ENCODE assay signal across 8 cellular contexts in the genomic region with DNA sequence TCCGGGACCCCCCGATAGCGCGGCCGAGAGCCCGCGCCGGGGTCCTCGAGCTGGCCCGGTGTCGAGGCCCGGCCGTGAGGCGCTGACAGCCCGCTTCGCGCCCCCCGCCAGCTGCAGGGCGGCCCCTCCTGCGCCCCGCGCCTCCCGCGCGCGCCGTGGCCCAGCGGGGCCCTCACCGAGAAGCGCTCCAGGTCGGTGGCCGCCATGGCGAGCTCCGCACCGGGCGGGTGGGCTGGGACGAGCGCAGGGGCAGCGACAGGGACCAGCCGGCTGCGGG. TPM values are rescaled to one million over a fixed set of nuclear protein-coding genes. Genes with fewer than 3 reads are reported as not detected.
DNase-seq lines count a peak whose midpoint lies in the region; ATAC-seq, FAIRE-seq and TF ChIP-seq lines count a peak whose summit lies in the region.

No MANE protein-coding gene starts in this region.

- TF ChIP-seq POLR2A in HCT116 (IDR thresholded peaks at IDR 0.05; ENCODE audit: borderline replicate concordance, extremely low read depth, insufficient read depth, insufficient read length) = no peak

- no peaks in the 10 kb centered on the region for H3K27me3 ChIP-seq in HCT116 (ENCODE audit: insufficient read depth, low read length)
- H3K27me3 ChIP-seq in ascending aorta = no peaks in the 10 kb centered on the region
- H3K27me3 ChIP-seq in keratinocyte (ENCODE audit: control insufficient read depth, extremely low read depth, insufficient read depth, low read length) = no peaks in the 10 kb centered on the region
- H3K27me3 ChIP-seq in thoracic aorta (replicated peaks; ENCODE audit: insufficient read depth) = no peaks in the 10 kb centered on the region

- H3K36me3 ChIP-seq in HCT116 (ENCODE audit: control insufficient read depth in 1 of 2, insufficient read depth in 2 of 2, low read length in 2 of 2) (no peaks in the 10 kb centered on the region), ascending aorta (no peaks in the 10 kb centered on the region), keratinocyte (ENCODE audit: control insufficient read depth in 2 of 2, extremely low read depth in 1 of 2, insufficient read depth in 2 of 2, low read length in 2 of 2) (peaks cover 0 to 6% of the 10 kb centered on the region in 2 experiments), thoracic aorta (no peaks in the 10 kb centered on the region)

- peak overlapping the region; percentile 55 for H3K27ac ChIP-seq in HCT116 (ENCODE audit: low read depth, low read length)
- peak overlapping the region; percentile 87 to 96 for H3K27ac ChIP-seq in ascending aorta
- H3K27ac ChIP-seq in keratinocyte (ENCODE audit: control insufficient read depth, insufficient read depth, low read length) = no peak overlapping the region
- H3K27ac ChIP-seq in thoracic aorta = peak overlapping the region; percentile 85 to 91

- ATAC-seq in HCT116 (peak; percentile 39; the same call in 1 of the 2 replicates), thoracic aorta (ENCODE audit: insufficient number of reproducible peaks, low FRiP score, low read depth) (no peak)

- H4K20me1 ChIP-seq in HCT116 (ENCODE audit: insufficient read depth) (no peaks in the 10 kb centered on the region), keratinocyte (ENCODE audit: control insufficient read depth, extremely low read depth, insufficient read depth, low read length) (no peaks in the 10 kb centered on the region)

- FAIRE-seq in keratinocyte (lab: Jason Lieb, UNC) = no peak

- dilution Hi-C loops in keratinocyte (cut with MboI; ENCODE audit: extremely low pct_ligation_motif_present, low sequenced_read_pairs) = no loop called here

- H3K4me2 ChIP-seq in HCT116 (ENCODE audit: low read length) = peak overlapping the region; percentile 89
- peak overlapping the region; percentile 78 for H3K4me2 ChIP-seq in keratinocyte (ENCODE audit: control insufficient read depth, extremely low read depth, insufficient read depth, low read depth, low read length)

- TF ChIP-seq CTCF in HCT116 (IDR thresholded peaks at IDR 0.05 in 2 of 3, conservative IDR thresholded peaks at IDR 0.05 in 1 of 3; ENCODE audit: borderline replicate concordance in 1 of 3, insufficient read depth in 1 of 3, low read depth in 2 of 3, low read length in 2 of 3) (no peak), ascending aorta (IDR thresholded peaks at IDR 0.05) (no peak), keratinocyte (optimal IDR thresholded peaks at IDR 0.05 in 1 of 3, IDR thresholded peaks at IDR 0.05 in 1 of 3, conservative IDR thresholded peaks at IDR 0.05 in 1 of 3; ENCODE audit: extremely low read depth in 1 of 3, insufficient read depth in 2 of 3, low read length in 3 of 3) (no peak), thoracic aorta (IDR thresholded peaks at IDR 0.05) (no peak)

- intact Hi-C loops in HCT116 (cut with micrococcal nuclease) (no loop called here), ascending aorta (cut with DNase I) (loop anchor here (2.0 to 5.0 kb wide), 4 partner anchors 35 to 186 kb away; a partner anchor contains a TSS)

- DNase-seq in HCT116 (ENCODE audit: low read depth, low spot score) (no peak), ascending aorta (ENCODE audit: low spot score in 2 of 2) (no peak), keratinocyte (ENCODE audit: low read depth, low spot score) (no peak), thoracic aorta (ENCODE audit: low spot score) (no peak), NCI-H69 (lab: John Stamatoyannopoulos, UW) (no peak), hepatic stellate cell (ENCODE audit: low spot score) (no peak), HT-29 (ENCODE audit: low spot score) (no peak)
- DNase-seq in effector CD8-positive, alpha-beta T cell (lab: John Stamatoyannopoulos, UW) = no peak

- CTCF ChIA-PET in HCT116 (lab: Charles Lee) = no interaction called here

- H3K9ac ChIP-seq in HCT116 (ENCODE audit: low read length) (peak overlapping the region; percentile 68), keratinocyte (ENCODE audit: control insufficient read depth, extremely low read depth, insufficient read depth, low read length) (peak overlapping the region; percentile 69)

- peaks cover 15% of the 10 kb centered on the region for H3K79me2 ChIP-seq in HCT116 (ENCODE audit: insufficient read depth, low read length)
- peaks cover 41% of the 10 kb centered on the region for H3K79me2 ChIP-seq in keratinocyte (ENCODE audit: control insufficient read depth, insufficient read depth, low read length)

- peak overlapping the region; percentile 65 to 71 for H3K4me3 ChIP-seq in HCT116 (replicated peaks in 1 of 2; ENCODE audit: low read depth in 1 of 2, low read length in 2 of 2)
- peak overlapping the region; percentile 66 to 86 for H3K4me3 ChIP-seq in ascending aorta
- H3K4me3 ChIP-seq in keratinocyte (ENCODE audit: control insufficient read depth in 2 of 3, extremely low read depth in 1 of 3, insufficient read depth in 2 of 3, low read depth in 1 of 3, low read length in 3 of 3) = peak overlapping the region; percentile 69 to 80 (median 69)
- peak overlapping the region; percentile 82 for H3K4me3 ChIP-seq in thoracic aorta

- H3K4me1 ChIP-seq in HCT116 (ENCODE audit: control insufficient read depth in 1 of 2, insufficient read depth in 2 of 2, low read length in 2 of 2) (peaks cover 8 to 21% of the 10 kb centered on the region in 2 experiments), ascending aorta (peaks cover 11 to 30% of the 10 kb centered on the region in 2 donors), keratinocyte (ENCODE audit: control insufficient read depth, extremely low read depth, insufficient read depth, low read length) (peaks cover 25% of the 10 kb centered on the region), thoracic aorta (ENCODE audit: control insufficient read depth in 1 of 2, low read depth in 2 of 2) (peaks cover 38 to 65% of the 10 kb centered on the region in 2 donors)

- TF ChIP-seq RAD21 in HCT116 (IDR thresholded peaks at IDR 0.05; ENCODE audit: low read depth) = no peak

- POLR2A ChIA-PET in HCT116 (lab: Charles Lee) = interaction anchor here (0.9 kb wide), 1 partner anchor 10 kb away, joined by 3 read pairs; no protein-coding TSS in a partner anchor

- H2AFZ ChIP-seq in HCT116 (ENCODE audit: low read depth, low read length, poor library complexity, severe bottlenecking) (no peak overlapping the region), keratinocyte (ENCODE audit: control insufficient read depth, low read length) (no peak overlapping the region)

- BruUV-seq in HCT116 (replicated peaks; lab: Mats Ljungman, UMichigan) = no TSS peak

- H3K9me3 ChIP-seq in HCT116 (ENCODE audit: control insufficient read depth in 1 of 2, insufficient read depth in 1 of 2, low read depth in 1 of 2, low read length in 2 of 2) (no peaks in the 10 kb centered on the region), ascending aorta (no peaks in the 10 kb centered on the region), keratinocyte (ENCODE audit: control insufficient read depth, low read depth, low read length) (no peaks in the 10 kb centered on the region), thoracic aorta (no peaks in the 10 kb centered on the region)

- RAD21 ChIA-PET in HCT116 (lab: Charles Lee; ENCODE audit: low non-redundant PET in 1 of 2, low total read pairs in 2 of 2, uncharacterized antibody in 2 of 2, unreplicated experiment in 2 of 2) = no interaction called here

- peaks cover 2% of the 10 kb centered on the region for H3K9me1 ChIP-seq in keratinocyte (ENCODE audit: control insufficient read depth, extremely low read depth, insufficient read depth, low read length)

- no peaks in the 10 kb centered on the region for H3K9me2 ChIP-seq in HCT116 (ENCODE audit: insufficient read depth)

RNA-seq across cellular contexts. Expression of a gene that starts 0.2 kb away (rescaled TPM):
- total RNA-seq in HCT116 (2021; ENCODE audit: unreplicated experiment) (34.6 TPM), ascending aorta (113 TPM), thoracic aorta (100 to 1,000 TPM in 1 of 2 donors, 10 to 100 TPM in 1; 85.7 to 111 TPM)
- 33.0 and 35.8 TPM in 2 replicates for polyA plus RNA-seq in HCT116 (2012)
- 41.6 to 50.2 TPM (median 46.4 TPM) in 3 replicates for polyA plus RNA-seq in keratinocyte
- 15.2 TPM for polyA plus RNA-seq in keratinocyte (2011; ENCODE audit: low read depth)
- polyA plus RNA-seq in keratinocyte (2011; cell fraction: cytosol; rRNA removed) = 35.6 and 38.1 TPM in 2 replicates
- 83.4 and 85.2 TPM in 2 replicates for polyA plus RNA-seq in keratinocyte (2011; cell fraction: nucleus; rRNA removed)
- 28.1 and 33.1 TPM in 2 replicates for polyA plus RNA-seq in keratinocyte (2012; ENCODE audit: low replicate concordance)
- 36.6 to 41.5 TPM (median 40.6 TPM) in 3 replicates for polyA minus RNA-seq in keratinocyte
- 21.7 TPM for polyA minus RNA-seq in keratinocyte (2011; cell fraction: cytosol; rRNA and poly(A)+ RNA removed)
- 19.9 and 29.2 TPM in 2 replicates for polyA minus RNA-seq in keratinocyte (2011; cell fraction: nucleus; rRNA and poly(A)+ RNA removed)
- 37.7 and 49.8 TPM in 2 replicates for total RNA-seq in HT-29 (2014; rRNA removed; shearing (Covaris generic))

RNA-seq across cellular contexts. Expression of a gene that starts 29.6 kb away (rescaled TPM):
- total RNA-seq in HCT116 (2021; ENCODE audit: unreplicated experiment) (1.4 TPM), ascending aorta (not detected), thoracic aorta (not detected)
- 1.5 and 2.1 TPM in 2 replicates for polyA plus RNA-seq in HCT116 (2012)
- 0.05 to 0.14 TPM in 2 of 3 replicates, not detected in the other for polyA plus RNA-seq in keratinocyte
- polyA plus RNA-seq in keratinocyte (2011; ENCODE audit: low read depth) = not detected
- polyA plus RNA-seq in keratinocyte (2011; cell fraction: cytosol; rRNA removed) = 0.02 and 0.04 TPM in 2 replicates
- polyA plus RNA-seq in keratinocyte (2011; cell fraction: nucleus; rRNA removed) = 0.05 and 0.37 TPM in 2 replicates
- polyA plus RNA-seq in keratinocyte (2012; ENCODE audit: low replicate concordance) = 0.15 and 1.5 TPM in 2 replicates
- polyA minus RNA-seq in keratinocyte = 0.10 to 0.13 TPM in 2 of 3 replicates, not detected in the other
- polyA minus RNA-seq in keratinocyte (2011; cell fraction: cytosol; rRNA and poly(A)+ RNA removed) = not detected
- not detected in 2 replicates for polyA minus RNA-seq in keratinocyte (2011; cell fraction: nucleus; rRNA and poly(A)+ RNA removed)
- 7.3 and 8.8 TPM in 2 replicates for total RNA-seq in HT-29 (2014; rRNA removed; shearing (Covaris generic))

RNA-seq across cellular contexts. Expression of a gene that starts 36.2 kb away (rescaled TPM):
- total RNA-seq in HCT116 (2021; ENCODE audit: unreplicated experiment) = 0.39 TPM
- 0.07 and 0.18 TPM in 2 replicates for polyA plus RNA-seq in HCT116 (2012)
- total RNA-seq in ascending aorta = not detected
- not detected in 3 replicates for polyA plus RNA-seq in keratinocyte
- 0.11 TPM for polyA plus RNA-seq in keratinocyte (2011; ENCODE audit: low read depth)
- polyA plus RNA-seq in keratinocyte (2011; cell fraction: cytosol; rRNA removed) = not detected in 2 replicates
- not detected in 2 replicates for polyA plus RNA-seq in keratinocyte (2011; cell fraction: nucleus; rRNA removed)
- not detected in 2 replicates for polyA plus RNA-seq in keratinocyte (2012; ENCODE audit: low replicate concordance)
- not detected in 3 replicates for polyA minus RNA-seq in keratinocyte
- not detected for polyA minus RNA-seq in keratinocyte (2011; cell fraction: cytosol; rRNA and poly(A)+ RNA removed)
- not detected in 2 replicates for polyA minus RNA-seq in keratinocyte (2011; cell fraction: nucleus; rRNA and poly(A)+ RNA removed)
- total RNA-seq in thoracic aorta = under 1 TPM; 0.63 to 0.68 TPM
- 2.9 and 4.6 TPM in 2 replicates for total RNA-seq in HT-29 (2014; rRNA removed; shearing (Covaris generic))

RNA-seq across cellular contexts. Expression of a gene that starts 39.5 kb away (rescaled TPM):
- total RNA-seq in HCT116 (2021; ENCODE audit: unreplicated experiment) = 12.7 TPM
- polyA plus RNA-seq in HCT116 (2012) = 2.3 and 3.1 TPM in 2 replicates
- 4.4 TPM for total RNA-seq in ascending aorta
- 7.0 to 15.4 TPM (median 8.6 TPM) in 3 replicates for polyA plus RNA-seq in keratinocyte
- polyA plus RNA-seq in keratinocyte (2011; ENCODE audit: low read depth) = 37.2 TPM
- 4.6 and 8.6 TPM in 2 replicates for polyA plus RNA-seq in keratinocyte (2011; cell fraction: cytosol; rRNA removed)
- polyA plus RNA-seq in keratinocyte (2011; cell fraction: nucleus; rRNA removed) = 12.4 and 17.4 TPM in 2 replicates
- polyA plus RNA-seq in keratinocyte (2012; ENCODE audit: low replicate concordance) = 7.6 and 10.3 TPM in 2 replicates
- 3.2 to 22.9 TPM (median 6.9 TPM) in 3 replicates for polyA minus RNA-seq in keratinocyte
- polyA minus RNA-seq in keratinocyte (2011; cell fraction: cytosol; rRNA and poly(A)+ RNA removed) = 7.7 TPM
- 10.1 and 16.6 TPM in 2 replicates for polyA minus RNA-seq in keratinocyte (2011; cell fraction: nucleus; rRNA and poly(A)+ RNA removed)
- 1 to 10 TPM; 3.7 to 5.9 TPM for total RNA-seq in thoracic aorta
- total RNA-seq in HT-29 (2014; rRNA removed; shearing (Covaris generic)) = 3.1 and 4.0 TPM in 2 replicates

RNA-seq across cellular contexts. Expression of a gene that starts 53.6 kb away (rescaled TPM):
- total RNA-seq in HCT116 (2021; ENCODE audit: unreplicated experiment) (9.5 TPM), ascending aorta (49.4 TPM), thoracic aorta (10 to 100 TPM; 13.1 to 15.4 TPM)
- 5.0 and 5.6 TPM in 2 replicates for polyA plus RNA-seq in HCT116 (2012)
- polyA plus RNA-seq in keratinocyte = 0.25 to 0.73 TPM (median 0.58 TPM) in 3 replicates
- polyA plus RNA-seq in keratinocyte (2011; ENCODE audit: low read depth) = not detected
- polyA plus RNA-seq in keratinocyte (2011; cell fraction: cytosol; rRNA removed) = 0.15 and 0.68 TPM in 2 replicates
- 1.4 and 4.0 TPM in 2 replicates for polyA plus RNA-seq in keratinocyte (2011; cell fraction: nucleus; rRNA removed)
- 0.13 and 1.5 TPM in 2 replicates for polyA plus RNA-seq in keratinocyte (2012; ENCODE audit: low replicate concordance)
- 0.06 to 1.0 TPM (median 0.46 TPM) in 3 replicates for polyA minus RNA-seq in keratinocyte
- polyA minus RNA-seq in keratinocyte (2011; cell fraction: cytosol; rRNA and poly(A)+ RNA removed) = not detected
- polyA minus RNA-seq in keratinocyte (2011; cell fraction: nucleus; rRNA and poly(A)+ RNA removed) = 0.31 and 1.2 TPM in 2 replicates
- 48.0 and 61.2 TPM in 2 replicates for total RNA-seq in HT-29 (2014; rRNA removed; shearing (Covaris generic))
